Comparison of ENCODE assay signal across 1 cellular context in the genomic region with DNA sequence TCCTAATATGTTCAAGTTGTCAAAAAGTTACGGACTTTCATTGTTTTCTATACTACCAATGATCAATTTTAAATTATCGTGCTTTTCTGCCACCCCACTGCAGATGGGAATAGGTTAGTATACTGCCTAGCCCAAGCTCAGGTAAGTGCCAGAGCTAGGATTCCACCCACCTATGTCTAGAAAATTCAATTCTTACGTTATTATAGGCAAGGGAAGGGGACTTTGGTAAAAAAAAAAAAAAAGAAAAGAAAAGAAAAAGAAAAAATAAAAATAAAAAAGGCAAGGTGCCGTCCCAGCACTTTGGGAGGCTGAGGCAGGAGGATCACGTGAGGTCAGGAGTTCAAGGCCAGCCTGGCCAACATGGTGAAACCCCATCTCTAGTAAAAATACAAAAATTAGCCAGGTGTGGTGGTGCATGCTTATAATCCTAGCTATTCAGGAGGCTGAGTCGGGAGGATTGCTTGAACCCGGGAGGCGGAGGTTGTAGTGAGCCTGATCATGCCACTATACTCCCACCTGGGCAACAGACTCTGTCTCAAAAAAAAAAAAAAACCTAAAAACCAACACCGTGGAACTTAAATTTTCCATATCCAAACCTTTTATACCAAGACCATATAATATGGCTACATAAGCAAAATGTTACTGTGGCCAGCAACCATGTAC.
TF ChIP-seq lines count a peak whose summit lies in the region.

No MANE protein-coding gene starts in this region.

TF ChIP-seq in HEK293, 187 proteins besides CTCF, POLR2A, EP300 and RAD21 (continued from another document):
- TF ChIP-seq ZNF26 (tag by site-specific recombination; IDR thresholded peaks at IDR 0.05) (no peak), ZNF214 (tag by site-specific recombination; IDR thresholded peaks at IDR 0.05; ENCODE audit: borderline replicate concordance) (no peak)
- TF ChIP-seq, protein P1, sequence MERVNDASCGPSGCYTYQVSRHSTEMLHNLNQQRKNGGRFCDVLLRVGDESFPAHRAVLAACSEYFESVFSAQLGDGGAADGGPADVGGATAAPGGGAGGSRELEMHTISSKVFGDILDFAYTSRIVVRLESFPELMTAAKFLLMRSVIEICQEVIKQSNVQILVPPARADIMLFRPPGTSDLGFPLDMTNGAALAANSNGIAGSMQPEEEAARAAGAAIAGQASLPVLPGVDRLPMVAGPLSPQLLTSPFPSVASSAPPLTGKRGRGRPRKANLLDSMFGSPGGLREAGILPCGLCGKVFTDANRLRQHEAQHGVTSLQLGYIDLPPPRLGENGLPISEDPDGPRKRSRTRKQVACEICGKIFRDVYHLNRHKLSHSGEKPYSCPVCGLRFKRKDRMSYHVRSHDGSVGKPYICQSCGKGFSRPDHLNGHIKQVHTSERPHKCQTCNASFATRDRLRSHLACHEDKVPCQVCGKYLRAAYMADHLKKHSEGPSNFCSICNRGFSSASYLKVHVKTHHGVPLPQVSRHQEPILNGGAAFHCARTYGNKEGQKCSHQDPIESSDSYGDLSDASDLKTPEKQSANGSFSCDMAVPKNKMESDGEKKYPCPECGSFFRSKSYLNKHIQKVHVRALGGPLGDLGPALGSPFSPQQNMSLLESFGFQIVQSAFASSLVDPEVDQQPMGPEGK (tag by site-specific recombination; IDR thresholded peaks at IDR 0.05) = no peak
